Comparison of ENCODE assay signal across 8 cellular contexts in the genomic region with DNA sequence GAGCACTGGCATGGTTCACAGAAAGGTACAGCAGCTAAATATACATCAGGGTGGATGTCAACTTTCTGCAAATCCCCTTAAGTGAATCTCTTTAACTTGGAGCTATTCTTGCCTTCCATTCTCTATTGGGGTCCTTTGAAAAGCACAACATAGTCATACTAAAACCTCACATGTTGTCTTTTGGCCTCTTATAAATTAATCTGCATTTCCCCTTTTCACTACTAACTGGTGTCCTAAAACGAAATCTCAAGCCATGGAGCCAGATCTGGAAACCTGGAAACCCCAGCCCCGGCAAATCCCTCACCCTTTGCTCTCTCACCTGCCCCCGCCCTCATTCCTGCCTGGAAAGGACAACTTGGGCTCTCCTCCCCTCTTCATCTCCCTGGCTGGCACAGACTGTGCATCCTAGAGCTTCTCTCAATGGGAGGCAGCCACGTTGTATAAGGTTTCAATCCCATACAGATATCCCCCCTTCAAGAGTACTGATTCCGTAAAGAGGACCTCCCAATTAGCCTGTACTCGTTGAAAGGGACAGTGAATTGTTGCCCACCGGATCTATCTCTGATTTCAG. TPM values are rescaled to one million over a fixed set of nuclear protein-coding genes. Genes with fewer than 3 reads are reported as not detected.
DNase-seq lines count a peak whose midpoint lies in the region; ATAC-seq and TF ChIP-seq lines count a peak whose summit lies in the region.

No MANE protein-coding gene starts in this region.

- H3K36me3 ChIP-seq in adipocyte (ENCODE audit: control insufficient read depth, insufficient read depth, low read length, severe bottlenecking) (peaks cover 37% of the 10 kb centered on the region), kidney epithelial cell (ENCODE audit: control insufficient read depth, insufficient read depth, low read length) (peaks cover 3% of the 10 kb centered on the region), thyroid gland (no peaks in the 10 kb centered on the region)

- ATAC-seq in HG02970 (IDR thresholded peaks at IDR 0.05; ENCODE audit: low FRiP score, unreplicated experiment) (no peak), GM19035 (IDR thresholded peaks at IDR 0.05; ENCODE audit: unreplicated experiment) (no peak)

- H3K27me3 ChIP-seq in adipocyte (replicated peaks; ENCODE audit: control insufficient read depth, insufficient read depth, low read length) (no peaks in the 10 kb centered on the region), kidney epithelial cell (ENCODE audit: control insufficient read depth, insufficient read depth, low read length) (no peaks in the 10 kb centered on the region), thyroid gland (no peaks in the 10 kb centered on the region)

- H3K27ac ChIP-seq in thyroid gland: no peak overlapping the region

- H3K4me3 ChIP-seq in adipocyte (ENCODE audit: low read length) (peak overlapping the region; percentile 96), kidney epithelial cell (ENCODE audit: low read depth, low read length) (peak overlapping the region; percentile 57), thyroid gland (replicated peaks in 1 of 3) (peak overlapping the region; percentile 50 to 64 (median 51))

- peak overlapping the region; percentile 93 for H3K9ac ChIP-seq in adipocyte (ENCODE audit: low read length)

- peaks cover 55% of the 10 kb centered on the region for H3K4me1 ChIP-seq in adipocyte (ENCODE audit: control insufficient read depth, insufficient read depth, low read length)
- H3K4me1 ChIP-seq in thyroid gland: peaks cover 9 to 14% of the 10 kb centered on the region in 2 donors

- TF ChIP-seq POLR2A in thyroid gland (IDR thresholded peaks at IDR 0.05): no peak

- H3K9me3 ChIP-seq in adipocyte (ENCODE audit: control insufficient read depth, low read length) (no peaks in the 10 kb centered on the region), thyroid gland (no peaks in the 10 kb centered on the region)

- DNase-seq in NCI-H2107 treated with DMSO at 0.1 percent for 48 hours (lab: John Stamatoyannopoulos, UW; ENCODE audit: unreplicated experiment) (peak; percentile 47), NCI-H2107 (lab: John Stamatoyannopoulos, UW) (no peak), adipocyte (ENCODE audit: low read depth) (peak; percentile 44), kidney epithelial cell (ENCODE audit: low read depth) (no peak), thyroid gland (peak; percentile 19 to 20)
- DNase-seq in stimulated activated CD4-positive, alpha-beta T cell treated with anti-CD3 and anti-CD28 coated beads, Interleukin-4, amount 100 ng/mL, for 4 hours: no peak

- TF ChIP-seq CTCF in kidney epithelial cell (IDR thresholded peaks at IDR 0.05; ENCODE audit: insufficient read depth, low read length, poor library complexity, severe bottlenecking): no peak
- TF ChIP-seq CTCF in thyroid gland (IDR thresholded peaks at IDR 0.05): no peak

- intact Hi-C loops in thyroid gland (cut with DNase I): loop anchor here (10.0 kb wide), 1 partner anchor 196 kb away; no protein-coding TSS in a partner anchor

- WGBS in thyroid gland, 2 donors: 22 to 25% methylated on average over 7 of the region's 7 CpGs

RNA-seq across cellular contexts. Expression of gene DUSP10, which starts 1.5 kb away (rescaled TPM):
- total RNA-seq in kidney epithelial cell: 64.0 and 65.8 TPM in 2 replicates
- 10 to 100 TPM in 1 of 4 donors, 1 to 10 TPM in 3; 7.2 to 13.8 (median 8.6) TPM for total RNA-seq in thyroid gland

Comparison
In these comparisons a context has a peak if more than half of its experiments do, and no peak if none do; other contexts are left out.
1. DNase-seq: peak in NCI-H2107 treated with DMSO at 0.1 percent for 48 hours (single experiment), adipocyte (single experiment) and thyroid gland (2 of 2); none in NCI-H2107 (single experiment), kidney epithelial cell (single experiment) and stimulated activated CD4-positive, alpha-beta T cell treated with anti-CD3 and anti-CD28 coated beads, Interleukin-4, amount 100 ng/mL, for 4 hours (0 of 2).
2. Peak in every context shown above with its lines, with median percentiles within 50 percentile points of each other: H3K4me3 ChIP-seq.